ENCODE assay signal across 8 cellular contexts in the genomic region with DNA sequence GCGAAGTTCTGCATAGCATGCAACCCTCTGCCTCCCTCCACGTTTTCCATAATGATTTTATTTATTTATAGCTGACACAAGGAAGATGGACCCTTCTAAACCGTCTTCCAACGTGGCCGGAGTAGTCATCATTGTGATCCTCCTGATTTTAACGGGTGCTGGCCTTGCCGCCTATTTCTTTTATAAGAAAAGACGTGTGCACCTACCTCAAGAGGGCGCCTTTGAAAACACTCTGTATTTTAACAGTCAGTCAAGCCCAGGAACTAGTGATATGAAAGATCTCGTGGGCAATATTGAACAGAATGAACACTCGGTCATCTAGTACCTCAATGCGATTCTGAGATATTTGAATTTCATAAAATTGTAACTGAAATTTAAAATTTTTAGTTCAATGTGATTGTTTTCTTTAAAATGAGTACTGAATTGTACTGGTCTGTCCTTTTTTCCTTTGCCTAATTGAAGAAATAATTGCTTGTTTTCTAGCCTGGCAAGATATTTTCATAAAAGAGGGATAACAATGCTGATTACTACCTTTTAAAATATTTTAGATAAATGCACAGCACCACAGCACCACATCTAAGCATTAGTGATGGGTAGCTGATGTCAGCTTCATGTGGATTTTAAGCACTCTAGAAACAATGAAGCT. TPM values are rescaled to one million over a fixed set of nuclear protein-coding genes. Genes with fewer than 3 reads are reported as not detected.
DNase-seq lines count a peak whose midpoint lies in the region; ATAC-seq and TF ChIP-seq lines count a peak whose summit lies in the region.

No MANE protein-coding gene starts in this region.

- H3K4me3 ChIP-seq in WI38 (ENCODE audit: low read depth, low read length) (no peak overlapping the region), right cardiac atrium (ENCODE audit: low read length) (no peak overlapping the region)

- H3K36me3 Mint-ChIP-seq in stimulated activated naive B cell treated with anti-CD40 and anti-IgM and Interleukin-4, amounts not matched to agents 10 μg/mL and 1 μg/mL and 100 μg/mL, for 72 hours, result peaks cover 0 to 1% of the 10 kb centered on the region in 2 donors

- no peak for ATAC-seq in right cardiac atrium
- peak; percentile 62 to 65 for ATAC-seq in stimulated activated naive B cell treated with anti-CD40 and anti-IgM and Interleukin-4, amounts not matched to agents 10 μg/mL and 1 μg/mL and 100 μg/mL, for 72 hours (replicated peaks)
- no peak for ATAC-seq in HG03025 (IDR thresholded peaks at IDR 0.05; ENCODE audit: low FRiP score, unreplicated experiment)

- H3K4me3 Mint-ChIP-seq in stimulated activated naive B cell treated with anti-CD40 and anti-IgM and Interleukin-4, amounts not matched to agents 10 μg/mL and 1 μg/mL and 100 μg/mL, for 72 hours, result no peak overlapping the region

- no peaks in the 10 kb centered on the region for H3K4me1 ChIP-seq in right cardiac atrium (ENCODE audit: control insufficient read depth, insufficient read depth, low read length)

- H3K4me1 Mint-ChIP-seq in stimulated activated naive B cell treated with anti-CD40 and anti-IgM and Interleukin-4, amounts not matched to agents 10 μg/mL and 1 μg/mL and 100 μg/mL, for 72 hours, result no peaks in the 10 kb centered on the region

- no peaks in the 10 kb centered on the region for H3K27me3 Mint-ChIP-seq in stimulated activated naive B cell treated with anti-CD40 and anti-IgM and Interleukin-4, amounts not matched to agents 10 μg/mL and 1 μg/mL and 100 μg/mL, for 72 hours

- intact Hi-C loops in right cardiac atrium (cut with DNase I), result loop anchor here in 2 of 4 donors (10.0 kb wide), 2 partner anchors 235 to 305 kb away; a partner anchor contains a TSS

- peak; percentile 52 for TF ChIP-seq CTCF in WI38 (IDR thresholded peaks at IDR 0.05; ENCODE audit: low read depth, low read length)

- 29% methylated on average over 12 of the region's 12 CpGs for WGBS in right cardiac atrium

- H3K27me3 ChIP-seq in right cardiac atrium (ENCODE audit: control insufficient read depth, insufficient read depth), result no peaks in the 10 kb centered on the region

- no peak overlapping the region for H3K27ac ChIP-seq in right cardiac atrium (ENCODE audit: low read length)

- peaks cover 7 to 8% of the 10 kb centered on the region in 2 donors for H3K9me3 Mint-ChIP-seq in stimulated activated naive B cell treated with anti-CD40 and anti-IgM and Interleukin-4, amounts not matched to agents 10 μg/mL and 1 μg/mL and 100 μg/mL, for 72 hours

- H3K9me3 ChIP-seq in right cardiac atrium (ENCODE audit: control insufficient read depth, low read length), result no peaks in the 10 kb centered on the region

- no peak overlapping the region for H3K27ac Mint-ChIP-seq in stimulated activated naive B cell treated with anti-CD40 and anti-IgM and Interleukin-4, amounts not matched to agents 10 μg/mL and 1 μg/mL and 100 μg/mL, for 72 hours

- peak; percentile 19 for DNase-seq in COLO829 (ENCODE audit: low spot score)
- DNase-seq in GM19238 (ENCODE audit: insufficient read length, low spot score), result peak; percentile 4
- peak; percentile 31 for DNase-seq in M059J (ENCODE audit: low read depth)
- peak in 2 of 3 donors; percentile 13 to 47 for DNase-seq in right cardiac atrium
- peak; percentile 4 for DNase-seq in stimulated activated naive B cell treated with anti-CD40 and anti-IgM and Interleukin-4, amounts not matched to agents 10 μg/mL and 1 μg/mL and 100 μg/mL, for 72 hours
- no peak for DNase-seq in activated effector memory CD4-positive, alpha-beta T cell treated with Interleukin-2 at 50 U/mL for 16 hours

RNA-seq across cellular contexts. Expression of a gene that starts 41.5 kb away (rescaled TPM):
- not detected in 2 replicates for total RNA-seq in M059J (2014; rRNA removed; shearing (Covaris generic))
- total RNA-seq in right cardiac atrium, result not detected
- polyA plus RNA-seq in right cardiac atrium, result 0.05 TPM

Comparison
In these comparisons a context has a peak if more than half of its experiments do, and no peak if none do; other contexts are left out.
1. ATAC-seq: peak in stimulated activated naive B cell treated with anti-CD40 and anti-IgM and Interleukin-4, amounts not matched to agents 10 μg/mL and 1 μg/mL and 100 μg/mL, for 72 hours (2 of 2); none in right cardiac atrium (0 of 2) and HG03025 (single experiment).